12 cellular contexts compared by ENCODE assay signal in the genomic region with DNA sequence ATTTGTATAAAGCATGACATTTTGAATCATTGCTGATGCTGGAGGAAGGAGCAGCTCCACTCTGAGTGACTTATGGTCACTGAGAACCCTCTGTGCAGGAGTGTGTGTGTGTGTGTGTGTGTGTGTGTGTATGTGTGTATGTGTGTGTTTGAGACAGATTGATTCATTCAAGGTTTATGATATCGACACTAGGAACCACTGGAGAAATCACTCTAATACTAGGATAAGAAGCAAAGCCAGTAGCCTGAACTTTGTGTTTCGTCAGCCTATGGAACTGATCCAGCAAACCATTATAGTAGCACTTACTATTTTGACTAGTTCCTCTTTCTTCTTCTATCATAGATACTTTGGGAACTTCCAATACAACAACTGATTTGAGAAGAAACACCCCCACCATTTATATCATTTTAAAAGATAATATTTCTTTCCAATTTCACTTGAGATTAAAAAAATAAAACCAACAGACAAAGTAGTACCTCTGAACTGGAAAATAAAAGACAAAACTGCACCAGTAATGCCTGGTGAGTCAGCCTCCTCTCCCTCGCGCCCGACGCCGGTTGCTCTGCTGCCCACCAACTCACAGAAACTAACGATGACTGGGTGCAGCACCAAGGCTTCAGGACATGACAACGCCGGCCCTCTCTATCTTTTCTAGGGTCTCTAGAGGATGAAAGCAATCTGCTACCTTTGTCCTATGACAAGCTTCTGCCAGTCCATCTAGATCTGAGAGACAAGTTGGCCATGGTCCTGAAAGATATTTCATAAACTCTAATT. TPM values are rescaled to one million over a fixed set of nuclear protein-coding genes. Genes with fewer than 3 reads are reported as not detected.
DNase-seq lines count a peak whose midpoint lies in the region; ATAC-seq, FAIRE-seq and TF ChIP-seq lines count a peak whose summit lies in the region.
"Had no signal": no experiment of that assay in that cellular context is flagged by ENCODE, and none has a peak within 500 bp of the region (broad histone marks: within the 10 kb centered on the region; RNA-seq: fewer than 3 reads in every experiment).

No MANE protein-coding gene starts in this region.

- no peak overlapping the region for H3K4me3 ChIP-seq in fibroblast of pulmonary artery (replicated peaks; ENCODE audit: low read depth, low read length)

- no CpG with 5 or more reads among the region's 10 CpGs for WGBS in H9 (ENCODE audit: extremely low coverage, insufficient read length, low lambda C conversion rate)

- no peak overlapping the region for H3K27ac ChIP-seq in H9 (ENCODE audit: insufficient read length, low read depth, low read length)
- H3K27ac ChIP-seq: 22Rv1 had no signal

- no peak for FAIRE-seq in HTR-8/SVneo (lab: Jason Lieb, UNC)

- peak overlapping the region; percentile 75 to 100 for H3K27ac Mint-ChIP-seq in stimulated activated naive CD8-positive, alpha-beta T cell treated with anti-CD3 and anti-CD28 coated beads, Interleukin-15, amount 100 ng/mL, for 72 hours
- no peak overlapping the region for H3K27ac Mint-ChIP-seq in H9
- H3K27ac Mint-ChIP-seq: endodermal cell had no signal

- no peak overlapping the region for H3K4me2 ChIP-seq in H9 (ENCODE audit: insufficient read depth, insufficient read length, low read length)

- ATAC-seq in activated CD4-positive, CD25-positive, alpha-beta regulatory T cell treated with anti-CD3 and anti-CD28 coated beads, Interleukin-2, amount 50 U/mL, for 24 hours, result peak; percentile 44 to 50
- peak; percentile 28 for ATAC-seq in stimulated activated naive CD8-positive, alpha-beta T cell treated with anti-CD3 and anti-CD28 coated beads, Interleukin-15, amount 100 ng/mL, for 72 hours
- ATAC-seq: HCT116 had no signal

- H3K4me3 Mint-ChIP-seq in stimulated activated naive CD8-positive, alpha-beta T cell treated with anti-CD3 and anti-CD28 coated beads, Interleukin-15, amount 100 ng/mL, for 72 hours, result peak overlapping the region; percentile 81 to 90
- no peak overlapping the region for H3K4me3 Mint-ChIP-seq in H9
- H3K4me3 Mint-ChIP-seq: endodermal cell had no signal

- no peaks in the 10 kb centered on the region for H3K9me3 ChIP-seq in H9 (ENCODE audit: control insufficient read depth, low read depth, low read length)

- no peak overlapping the region for H3K23ac ChIP-seq in H9 (ENCODE audit: insufficient read length, low read depth, low read length)

- H3K79me1 ChIP-seq in H9 (ENCODE audit: insufficient read depth, low read depth, low read length, poor library complexity, severe bottlenecking), result no peaks in the 10 kb centered on the region

- TF ChIP-seq CTCF in fibroblast of pulmonary artery (IDR thresholded peaks at IDR 0.05; ENCODE audit: low read length, missing control alignments) (no peak), H9 (conservative IDR thresholded peaks at IDR 0.05) (no peak)

- H3K9ac ChIP-seq in H9 (ENCODE audit: extremely low read depth, insufficient read length, low read length), result no peak overlapping the region

- H2BK12ac ChIP-seq in H9 (ENCODE audit: insufficient read length, low read depth, low read length), result no peak overlapping the region

- no peak overlapping the region for H2AK5ac ChIP-seq in H9 (ENCODE audit: insufficient read length, low read length)

- no peak overlapping the region for H3T11ph ChIP-seq in H9 (ENCODE audit: low read length)

- no peak overlapping the region for H4K8ac ChIP-seq in H9 (replicated peaks; ENCODE audit: insufficient read length, low read depth, low read length)

- H2AFZ ChIP-seq in H9 (ENCODE audit: low read length), result no peak overlapping the region

- no peak overlapping the region for H2BK120ac ChIP-seq in H9 (ENCODE audit: low read depth, low read length, poor library complexity, severe bottlenecking)

- no peak overlapping the region for H2BK20ac ChIP-seq in H9 (ENCODE audit: low read depth, low read length, poor library complexity, severe bottlenecking)

- H3K27me3 ChIP-seq in H9 (ENCODE audit: insufficient read depth, low read length), result no peaks in the 10 kb centered on the region

- H3K4me1 Mint-ChIP-seq in stimulated activated naive CD8-positive, alpha-beta T cell treated with anti-CD3 and anti-CD28 coated beads, Interleukin-15, amount 100 ng/mL, for 72 hours, result peaks cover 96% of the 10 kb centered on the region
- H3K4me1 Mint-ChIP-seq in H9, result 0 out of 4 replicates have a peak, but pooled peaks cover 0 to 4% of the 10 kb centered on the region in 2 experiments

- H3K14ac ChIP-seq in H9 (ENCODE audit: insufficient read depth, low read length), result no peak overlapping the region

- no peaks in the 10 kb centered on the region for H4K20me1 ChIP-seq in H9 (ENCODE audit: control insufficient read depth, insufficient read depth, insufficient read length)

- no peak overlapping the region for H4K5ac ChIP-seq in H9 (ENCODE audit: insufficient read length, low read depth, low read length)

- H3K4ac ChIP-seq in H9 (ENCODE audit: low read depth, low read length), result no peak overlapping the region

- H3K23me2 ChIP-seq in H9 (ENCODE audit: insufficient read length, low read depth, low read length, poor library complexity, severe bottlenecking), result no peaks in the 10 kb centered on the region

- no peak for DNase-seq in activated CD4-positive, CD25-positive, alpha-beta regulatory T cell treated with anti-CD3 and anti-CD28 coated beads, Interleukin-2, amount 50 U/mL, for 72 hours
- DNase-seq in activated CD4-positive, alpha-beta T cell treated with anti-CD3 and anti-CD28 coated beads, Interleukin-2, amount 50 U/mL, for 4 hours, result peak; percentile 65 to 71
- DNase-seq in fibroblast of pulmonary artery (ENCODE audit: low read depth) (peak; percentile 10), GM19238 (ENCODE audit: insufficient read length, low spot score) (no peak), HTR-8/SVneo (ENCODE audit: insufficient read length, low spot score) (no peak), H9 (no peak)
- peak; percentile 44 to 72 for DNase-seq in stimulated activated naive CD8-positive, alpha-beta T cell treated with anti-CD3 and anti-CD28 coated beads, Interleukin-15, amount 100 ng/mL, for 72 hours
- DNase-seq: endodermal cell, NCI-H526 treated with DMSO at 0.1 percent for 48 hours had no signal

- no peaks in the 10 kb centered on the region for H3K27me3 Mint-ChIP-seq in stimulated activated naive CD8-positive, alpha-beta T cell treated with anti-CD3 and anti-CD28 coated beads, Interleukin-15, amount 100 ng/mL, for 72 hours
- H3K27me3 Mint-ChIP-seq in H9 (ENCODE audit: low read depth), result no peaks in the 10 kb centered on the region

- no peak overlapping the region for H3K56ac ChIP-seq in H9 (ENCODE audit: insufficient read length, low read depth, low read length)

- H3K4me1 ChIP-seq in H9 (ENCODE audit: insufficient read depth, low read length), result no peaks in the 10 kb centered on the region

- H3K79me2 ChIP-seq in H9 (ENCODE audit: insufficient read depth, low read length), result no peaks in the 10 kb centered on the region

- H3K18ac ChIP-seq in H9 (ENCODE audit: insufficient read length, low read depth, low read length), result no peak overlapping the region

- H3K9me3 Mint-ChIP-seq in stimulated activated naive CD8-positive, alpha-beta T cell treated with anti-CD3 and anti-CD28 coated beads, Interleukin-15, amount 100 ng/mL, for 72 hours, result no peaks in the 10 kb centered on the region
- H3K9me3 Mint-ChIP-seq in H9, result no peaks in the 10 kb centered on the region
- H3K9me3 Mint-ChIP-seq: endodermal cell had no signal

- no peaks in the 10 kb centered on the region for H3K36me3 Mint-ChIP-seq in H9 (ENCODE audit: insufficient read depth in 1 of 3, low read depth in 3 of 3)

- no peak overlapping the region for H4K91ac ChIP-seq in H9 (ENCODE audit: insufficient read length, low read depth, low read length)

- H2BK15ac ChIP-seq in H9 (ENCODE audit: low read depth, low read length), result no peak overlapping the region

- H2BK5ac ChIP-seq in H9 (ENCODE audit: insufficient read length, low read length), result no peak overlapping the region

RNA-seq across cellular contexts. Expression of a gene that starts 20.9 kb away (rescaled TPM):
- total RNA-seq in H9 (2021), result not detected in 2 replicates
- total RNA-seq: endodermal cell had no signal

RNA-seq across cellular contexts. Expression of a gene that starts 46.6 kb away (rescaled TPM):
- not detected in 2 replicates for total RNA-seq in H9 (2021)
- total RNA-seq: endodermal cell had no signal

Comparison
In these comparisons a context has a peak if more than half of its experiments do, and no peak if none do; other contexts are left out.
1. DNase-seq: peak in activated CD4-positive, alpha-beta T cell treated with anti-CD3 and anti-CD28 coated beads, Interleukin-2, amount 50 U/mL, for 4 hours (2 of 2), fibroblast of pulmonary artery (single experiment) and stimulated activated naive CD8-positive, alpha-beta T cell treated with anti-CD3 and anti-CD28 coated beads, Interleukin-15, amount 100 ng/mL, for 72 hours (2 of 2); none in activated CD4-positive, CD25-positive, alpha-beta regulatory T cell treated with anti-CD3 and anti-CD28 coated beads, Interleukin-2, amount 50 U/mL, for 72 hours (single experiment), GM19238 (single experiment), HTR-8/SVneo (single experiment) and H9 (single experiment).
2. H3K27ac Mint-ChIP-seq: peak in stimulated activated naive CD8-positive, alpha-beta T cell treated with anti-CD3 and anti-CD28 coated beads, Interleukin-15, amount 100 ng/mL, for 72 hours (2 of 2); none in H9 (0 of 3).
3. H3K4me3 Mint-ChIP-seq: peak in stimulated activated naive CD8-positive, alpha-beta T cell treated with anti-CD3 and anti-CD28 coated beads, Interleukin-15, amount 100 ng/mL, for 72 hours (2 of 2); none in H9 (0 of 2).